ENCODE assay signal across 9 cellular contexts in the genomic region with DNA sequence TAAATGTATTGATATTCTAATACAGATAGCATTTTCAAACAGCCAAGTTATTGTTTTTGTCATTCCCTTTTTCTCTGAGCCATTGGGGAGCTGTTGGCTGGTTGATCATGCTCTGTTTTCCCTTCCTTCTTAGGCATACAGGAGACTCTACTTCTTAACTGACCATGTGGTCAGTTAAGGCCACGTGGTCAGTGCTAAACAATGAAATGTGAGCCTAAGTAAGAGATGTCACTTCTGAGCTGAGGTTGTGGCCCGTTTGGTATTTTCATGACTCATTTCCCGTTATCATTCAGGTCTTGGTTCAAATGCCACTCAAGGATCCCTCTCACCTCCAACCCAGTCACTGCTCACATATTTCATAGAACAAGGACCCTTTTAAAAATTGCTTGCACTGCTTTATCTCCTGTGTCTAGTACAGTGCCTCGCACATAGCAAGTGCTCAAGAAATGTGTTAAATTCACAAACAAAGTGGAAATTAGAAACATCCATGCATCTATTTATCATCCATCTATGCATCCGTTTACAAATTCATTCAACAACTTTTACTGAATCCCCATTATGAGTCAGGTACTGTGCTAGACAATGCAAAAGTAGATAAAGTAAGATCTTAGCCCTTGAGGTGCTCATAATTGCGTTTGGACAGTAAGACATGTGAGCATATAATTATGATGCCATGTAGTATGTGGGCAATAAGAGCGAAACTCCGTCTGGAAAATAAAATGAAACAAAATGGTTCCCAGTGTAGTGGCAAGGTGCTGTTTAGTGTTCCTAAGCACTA. TPM values are rescaled to one million over a fixed set of nuclear protein-coding genes. Genes with fewer than 3 reads are reported as not detected.
A peak's percentile ranks its signal among the peaks of the same experiment; 100 is the strongest.
DNase-seq lines count a peak whose midpoint lies in the region; ATAC-seq, FAIRE-seq and TF ChIP-seq lines count a peak whose summit lies in the region.
"Had no signal": no experiment of that assay in that cellular context is flagged by ENCODE, and none has a peak within 500 bp of the region (broad histone marks: within the 10 kb centered on the region; RNA-seq: fewer than 3 reads in every experiment).

No MANE protein-coding gene starts in this region.

- H3K4me2 ChIP-seq in A549 (peak overlapping the region; percentile 22), endothelial cell of umbilical vein (ENCODE audit: insufficient read depth, low read length) (no peak overlapping the region), OCI-LY7 (ENCODE audit: low read length) (no peak overlapping the region)

- H3K9me3 ChIP-seq in A549 (no peaks in the 10 kb centered on the region), endothelial cell of umbilical vein (replicated peaks; ENCODE audit: control insufficient read depth, insufficient read depth, low read length) (no peaks in the 10 kb centered on the region), OCI-LY7 (ENCODE audit: low read length) (no peaks in the 10 kb centered on the region)

- TF ChIP-seq POLR2A in A549 (IDR thresholded peaks at IDR 0.05; ENCODE audit: low read length) (no peak), NB4 (IDR thresholded peaks at IDR 0.05; ENCODE audit: extremely low read depth, insufficient read length) (no peak), endothelial cell of umbilical vein (IDR thresholded peaks at IDR 0.05; ENCODE audit: low read depth, low read length) (no peak)

- H4K20me1 ChIP-seq in endothelial cell of umbilical vein (replicated peaks; ENCODE audit: control insufficient read depth, extremely low read depth, insufficient read depth, low read length) (no peaks in the 10 kb centered on the region), OCI-LY7 (ENCODE audit: insufficient read depth, low read length) (no peaks in the 10 kb centered on the region)

- H3K9ac ChIP-seq in endothelial cell of umbilical vein (replicated peaks; ENCODE audit: extremely low read depth, insufficient read depth, low read length), result no peak overlapping the region

- no peak overlapping the region for H3K4me3 ChIP-seq in A549
- no peak overlapping the region for H3K4me3 ChIP-seq in NB4 (ENCODE audit: low read depth, low read length)
- no peak overlapping the region for H3K4me3 ChIP-seq in endothelial cell of umbilical vein (replicated peaks in 1 of 3; ENCODE audit: insufficient read depth in 1 of 3, low read depth in 1 of 3, low read length in 3 of 3)
- H3K4me3 ChIP-seq in OCI-LY7 (ENCODE audit: low read depth, low read length, poor library complexity, severe bottlenecking), result no peak overlapping the region

- no peak for TF ChIP-seq EP300 in A549 (IDR thresholded peaks at IDR 0.05)

- WGBS in A549 (ENCODE audit: missing lambda C conversion rate), result 46% methylated on average over 8 of the region's 8 CpGs

- POLR2A ChIA-PET in A549 (lab: Yijun Ruan, JAX) (interaction anchor here (1.1 to 1.4 kb wide), 2 partner anchors 51 to 52 kb away, joined by 3 to 4 read pairs; a partner anchor contains a TSS), endothelial cell of umbilical vein (lab: Charles Lee) (no interaction called here), OCI-LY7 (lab: Charles Lee) (interaction anchor here (0.6 to 1.4 kb wide), 4 partner anchors 18 to 109 kb away, joined by 3 to 7 read pairs (median 5); no protein-coding TSS in a partner anchor)

- no peaks in the 10 kb centered on the region for H3K27me3 ChIP-seq in endothelial cell of umbilical vein (ENCODE audit: control insufficient read depth in 2 of 2, insufficient read depth in 2 of 2, low read length in 2 of 2)

- H3K4me1 ChIP-seq in A549 (peaks cover 25% of the 10 kb centered on the region), endothelial cell of umbilical vein (ENCODE audit: control insufficient read depth, extremely low read depth, insufficient read depth, low read length) (no peaks in the 10 kb centered on the region), OCI-LY7 (ENCODE audit: insufficient read depth, low read length, poor library complexity, severe bottlenecking) (no peaks in the 10 kb centered on the region)

- no peaks in the 10 kb centered on the region for H3K9me1 ChIP-seq in endothelial cell of umbilical vein (replicated peaks; ENCODE audit: control insufficient read depth, extremely low read depth, insufficient read depth, low read length)

- dilution Hi-C loops in endothelial cell of umbilical vein (cut with MboI; ENCODE audit: extremely low pct_ligation_motif_present, low sequenced_read_pairs), result no loop called here

- H3K9me2 ChIP-seq in OCI-LY7 (ENCODE audit: insufficient read depth, low read length), result no peaks in the 10 kb centered on the region

- H2AFZ ChIP-seq in endothelial cell of umbilical vein (ENCODE audit: low read depth, low read length) (peak overlapping the region; percentile 74), OCI-LY7 (ENCODE audit: low read length) (no peak overlapping the region)

- BruUV-seq in endothelial cell of umbilical vein (replicated peaks; lab: Mats Ljungman, UMichigan) (no TSS peak), OCI-LY7 (replicated peaks; lab: Mats Ljungman, UMichigan) (no TSS peak)

- TF ChIP-seq CTCF in A549 (IDR thresholded peaks at IDR 0.05), result no peak
- no peak for TF ChIP-seq CTCF in NB4 (IDR thresholded peaks at IDR 0.05; ENCODE audit: low read depth, low read length)
- no peak for TF ChIP-seq CTCF in endothelial cell of umbilical vein (IDR thresholded peaks at IDR 0.05; ENCODE audit: extremely low read depth in 1 of 2, insufficient read depth in 1 of 2, low read depth in 1 of 2, low read length in 2 of 2)
- TF ChIP-seq CTCF in OCI-LY7 (conservative IDR thresholded peaks at IDR 0.05; ENCODE audit: low read length), result no peak

- intact Hi-C loops in endothelial cell of umbilical vein (cut with micrococcal nuclease), result no loop called here
- intact Hi-C loops in OCI-LY7 (cut with micrococcal nuclease; ENCODE audit: unreplicated experiment), result no loop called here

- H3K27ac ChIP-seq in A549, result peak overlapping the region; percentile 11 to 69; a peak in 5 of 6 replicates
- H3K27ac ChIP-seq in endothelial cell of umbilical vein (ENCODE audit: insufficient read depth, low read depth, low read length), result no peak overlapping the region
- H3K27ac ChIP-seq in OCI-LY7 (ENCODE audit: low read depth, low read length, poor library complexity, severe bottlenecking), result no peak overlapping the region
- H3K27ac ChIP-seq: VCaP had no signal

- ATAC-seq in A549 (peak; percentile 94), GM21447 (IDR thresholded peaks at IDR 0.05; ENCODE audit: unreplicated experiment) (peak; percentile 70)

- no peak for FAIRE-seq in A549 (lab: Jason Lieb, UNC)
- peak; percentile 35 for FAIRE-seq in endothelial cell of umbilical vein (lab: Jason Lieb, UNC)

- no peak for TF ChIP-seq RAD21 in A549 (conservative IDR thresholded peaks at IDR 0.05 in 1 of 2, IDR thresholded peaks at IDR 0.05 in 1 of 2)

- peak; percentile 64 to 85 for DNase-seq in A549 (ENCODE audit: low read depth in 1 of 2, low spot score in 1 of 2)
- DNase-seq in NB4 (ENCODE audit: low read depth), result peak; percentile 49
- no peak for DNase-seq in endothelial cell of umbilical vein (ENCODE audit: low read depth, low spot score)
- DNase-seq in OCI-LY7 (ENCODE audit: low spot score), result no peak
- DNase-seq in cortex of kidney (lab: John Stamatoyannopoulos, UW), result no peak
- no peak for DNase-seq in NCI-H82 (lab: John Stamatoyannopoulos, UW)
- no peak for DNase-seq in NCI-H1436 (lab: John Stamatoyannopoulos, UW)

- no peaks in the 10 kb centered on the region for H3K36me3 ChIP-seq in endothelial cell of umbilical vein (ENCODE audit: control insufficient read depth in 2 of 2, extremely low read depth in 1 of 2, insufficient read depth in 2 of 2, low read length in 2 of 2)
- no peaks in the 10 kb centered on the region for H3K36me3 ChIP-seq in OCI-LY7 (ENCODE audit: insufficient read depth, low read length)

- no peaks in the 10 kb centered on the region for H3K79me2 ChIP-seq in endothelial cell of umbilical vein (ENCODE audit: control insufficient read depth, insufficient read depth, low read length)
- no peaks in the 10 kb centered on the region for H3K79me2 ChIP-seq in OCI-LY7 (ENCODE audit: insufficient read depth, low read depth, low read length)

- CTCF ChIA-PET in A549 (lab: Yijun Ruan, JAX) (interaction anchor here (0.6 to 1.5 kb wide), 6 partner anchors 17 to 400 kb away, joined by 3 to 5 read pairs (median 4); no protein-coding TSS in a partner anchor), endothelial cell of umbilical vein (lab: Charles Lee) (interaction anchor here (0.9 to 1.5 kb wide), 5 partner anchors 9 to 113 kb away, joined by 3 to 6 read pairs (median 4); no protein-coding TSS in a partner anchor), OCI-LY7 (lab: Charles Lee; ENCODE audit: unreplicated experiment) (no interaction called here)

TF ChIP-seq in A549, 52 proteins besides CTCF, POLR2A, EP300 and RAD21 (continues in another document):
- no peak for TF ChIP-seq FOSB (CRISPR knock-in tag; IDR thresholded peaks at IDR 0.05)

TF ChIP-seq in endothelial cell of umbilical vein, 7 proteins besides CTCF, POLR2A, EP300 and RAD21:
- TF ChIP-seq, protein P1, sequence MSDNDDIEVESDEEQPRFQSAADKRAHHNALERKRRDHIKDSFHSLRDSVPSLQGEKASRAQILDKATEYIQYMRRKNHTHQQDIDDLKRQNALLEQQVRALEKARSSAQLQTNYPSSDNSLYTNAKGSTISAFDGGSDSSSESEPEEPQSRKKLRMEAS (IDR thresholded peaks at IDR 0.05; ENCODE audit: insufficient read depth, insufficient read length), result peak; percentile 86
- TF ChIP-seq JUN (IDR thresholded peaks at IDR 0.05; ENCODE audit: borderline replicate concordance, insufficient read depth, insufficient read length, low read depth), result no peak

RNA-seq across cellular contexts. Expression of a gene that starts 50.7 kb away (rescaled TPM):
- polyA plus RNA-seq in A549 (2011; rRNA removed), result 32.4 and 36.3 TPM in 2 replicates
- polyA plus RNA-seq in A549 (2012; cell fraction: cytosol; rRNA removed), result 6.1 and 7.0 TPM in 2 replicates
- 6.6 and 9.2 TPM in 2 replicates for polyA plus RNA-seq in A549 (2012; cell fraction: nucleus; rRNA removed)
- polyA plus RNA-seq in A549 (2017; fragmentation: RNase III; extraction: RNeasy Plus Mini Kit Qiagen cat#74134 plus additional on column Dnase treatment), result 8.0 to 9.9 TPM (median 9.6 TPM) in 3 replicates
- 82.3 and 82.9 TPM in 2 replicates for polyA minus RNA-seq in A549 (2011; rRNA and poly(A)+ RNA removed)
- total RNA-seq in endothelial cell of umbilical vein, result 35.3 and 43.1 TPM in 2 replicates
- 7.0 and 12.4 TPM in 2 replicates for polyA plus RNA-seq in endothelial cell of umbilical vein
- polyA plus RNA-seq in endothelial cell of umbilical vein (2011; cell fraction: cytosol; rRNA removed), result 9.9 and 13.8 TPM in 2 replicates
- 83.7 and 114 TPM in 2 replicates for polyA plus RNA-seq in endothelial cell of umbilical vein (2011; cell fraction: nucleus; rRNA removed)
- polyA plus RNA-seq in endothelial cell of umbilical vein (2012), result 19.9 and 27.9 TPM in 2 replicates
- polyA minus RNA-seq in endothelial cell of umbilical vein, result 53.8 and 85.6 TPM in 2 replicates
- polyA minus RNA-seq in endothelial cell of umbilical vein (2011; cell fraction: cytosol; rRNA and poly(A)+ RNA removed), result 45.5 TPM
- polyA minus RNA-seq in endothelial cell of umbilical vein (2011; cell fraction: nucleus; rRNA and poly(A)+ RNA removed), result 243 and 350 TPM in 2 replicates
- total RNA-seq in OCI-LY7 (2014; rRNA removed; shearing (Covaris generic)), result 30.6 TPM in 2 replicates
- total RNA-seq in OCI-LY7 (2022), result 26.3 and 30.0 TPM in 2 replicates

Comparison
In these comparisons a context has a peak if more than half of its experiments do, and no peak if none do; other contexts are left out.
1. DNase-seq: peak in A549 (2 of 2) and NB4 (single experiment); none in endothelial cell of umbilical vein (single experiment), OCI-LY7 (single experiment), cortex of kidney (single experiment), NCI-H82 (single experiment) and NCI-H1436 (single experiment).
2. H3K27ac ChIP-seq: peak in A549 (2 of 2); none in endothelial cell of umbilical vein (single experiment) and OCI-LY7 (single experiment).